In the genomic region with DNA sequence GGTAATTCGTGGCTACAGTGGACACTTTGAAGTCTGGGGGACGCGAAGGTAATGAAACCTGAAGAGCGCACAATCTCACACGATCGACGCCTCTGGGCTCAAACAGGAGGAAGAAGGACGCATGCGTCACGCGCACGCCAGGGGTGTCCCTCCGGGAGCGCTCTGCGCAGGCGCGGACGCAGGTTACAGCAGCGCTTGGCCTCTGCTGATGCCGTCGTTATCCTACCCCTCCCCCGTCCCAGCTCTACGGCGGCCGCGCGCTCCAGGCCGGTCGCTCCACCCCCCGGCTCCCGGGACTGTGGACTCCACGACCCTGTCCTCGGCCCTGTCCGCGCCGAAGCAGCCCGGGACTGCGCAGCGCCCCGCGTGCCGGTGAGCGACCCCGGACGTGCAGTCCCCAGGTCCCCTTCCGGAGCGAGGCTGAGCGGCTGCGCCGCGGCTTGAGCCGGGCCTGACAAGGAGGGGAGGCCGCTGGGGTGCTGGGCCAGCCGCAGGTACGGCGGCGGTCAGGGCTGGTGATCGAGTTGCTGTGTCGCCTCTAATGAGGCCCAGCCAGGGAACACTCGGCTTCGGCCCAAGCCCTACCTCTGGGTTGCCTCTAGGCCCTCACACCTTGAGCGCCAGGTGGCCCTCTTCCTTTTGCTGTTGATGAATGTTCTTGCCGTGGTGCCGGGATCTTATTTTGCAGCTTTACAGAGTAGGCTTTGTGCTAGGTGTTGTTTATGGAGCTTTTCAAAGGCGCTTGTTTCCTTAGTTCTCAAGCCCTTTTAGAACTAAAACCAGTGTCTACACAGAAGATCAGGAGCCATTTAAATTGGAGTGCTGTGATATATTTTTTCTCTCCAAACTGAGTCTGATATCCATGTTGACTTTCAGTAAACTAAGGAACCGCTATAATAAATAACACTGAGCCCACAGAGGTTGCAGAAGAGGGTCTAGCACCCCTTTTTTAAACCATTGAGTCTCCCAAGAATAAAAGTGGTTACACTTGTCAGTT, we compare ENCODE assay signal across 8 cellular contexts. TPM values are rescaled to one million over a fixed set of nuclear protein-coding genes. Genes with fewer than 3 reads are reported as not detected.
A peak's percentile ranks its signal among the peaks of the same experiment; 100 is the strongest.
DNase-seq lines count a peak whose midpoint lies in the region; ATAC-seq and TF ChIP-seq lines count a peak whose summit lies in the region.

A gene (plus strand): TSS at position 241 of the 997 bp plus-strand sequence. CDS start 3,517 bp downstream, outside the sequence.

- peaks cover 21% of the 10 kb centered on the region for H3K4me1 Mint-ChIP-seq in HFFc6 (ENCODE audit: low read depth)

- TF ChIP-seq CTCF in HFFc6 (IDR thresholded peaks at IDR 0.05), result peak; percentile 29

- H3K4me3 Mint-ChIP-seq in HFFc6, result peak within 1 kb of the TSS; percentile 96

- peak within 1 kb of the TSS; percentile 93 for H3K27ac Mint-ChIP-seq in HFFc6
- H3K27ac Mint-ChIP-seq in activated naive CD4-positive, alpha-beta T cell treated with anti-CD3 and anti-CD28 coated beads, Interleukin-2, amount 50 U/mL, for 72 hours, result peak within 1 kb of the TSS; percentile 95 to 98

- H3K27me3 Mint-ChIP-seq in HFFc6 (ENCODE audit: insufficient read depth), result peaks cover 4% of the 10 kb centered on the region

- ATAC-seq in SK-N-SH treated with all-trans-retinoic acid at 6 μM for 48 hours, result peak; percentile 95
- peak; percentile 91 to 96 for ATAC-seq in activated naive CD4-positive, alpha-beta T cell treated with anti-CD3 and anti-CD28 coated beads, Interleukin-2, amount 50 U/mL, for 72 hours

- no peaks in the 10 kb centered on the region for H3K9me3 Mint-ChIP-seq in HFFc6
- no peaks in the 10 kb centered on the region for H3K9me3 Mint-ChIP-seq in activated naive CD4-positive, alpha-beta T cell treated with anti-CD3 and anti-CD28 coated beads, Interleukin-2, amount 50 U/mL, for 72 hours

- peak within 1 kb of the TSS; percentile 95 for H3K4me3 ChIP-seq in GM08714 (ENCODE audit: low read length)

- H3K36me3 Mint-ChIP-seq in HFFc6 (ENCODE audit: low read depth), result no peaks in the 10 kb centered on the region
- peaks cover 15 to 27% of the 10 kb centered on the region in 2 donors for H3K36me3 Mint-ChIP-seq in activated naive CD4-positive, alpha-beta T cell treated with anti-CD3 and anti-CD28 coated beads, Interleukin-2, amount 50 U/mL, for 72 hours

- H3K27ac ChIP-seq in temporal lobe (ENCODE audit: low read depth, low read length), result peak within 1 kb of the TSS; percentile 65

- DNase-seq in HFFc6 (peak; percentile 88), NAMALWA (ENCODE audit: low spot score) (peak; percentile 99), glomerular endothelial cell (ENCODE audit: extremely low read depth, low read depth, low spot score) (peak; percentile 77), occipital lobe (lab: John Stamatoyannopoulos, UW) (peak; percentile 91)
- peak; percentile 93 to 96 for DNase-seq in activated naive CD4-positive, alpha-beta T cell treated with anti-CD3 and anti-CD28 coated beads, Interleukin-2, amount 50 U/mL, for 72 hours (ENCODE audit: low spot score in 2 of 2)

TF ChIP-seq in SK-N-SH treated with all-trans-retinoic acid at 6 μM for 48 hours, 23 proteins besides CTCF, POLR2A, EP300 and RAD21 (continues in another document):
- TF ChIP-seq, protein P1, sequence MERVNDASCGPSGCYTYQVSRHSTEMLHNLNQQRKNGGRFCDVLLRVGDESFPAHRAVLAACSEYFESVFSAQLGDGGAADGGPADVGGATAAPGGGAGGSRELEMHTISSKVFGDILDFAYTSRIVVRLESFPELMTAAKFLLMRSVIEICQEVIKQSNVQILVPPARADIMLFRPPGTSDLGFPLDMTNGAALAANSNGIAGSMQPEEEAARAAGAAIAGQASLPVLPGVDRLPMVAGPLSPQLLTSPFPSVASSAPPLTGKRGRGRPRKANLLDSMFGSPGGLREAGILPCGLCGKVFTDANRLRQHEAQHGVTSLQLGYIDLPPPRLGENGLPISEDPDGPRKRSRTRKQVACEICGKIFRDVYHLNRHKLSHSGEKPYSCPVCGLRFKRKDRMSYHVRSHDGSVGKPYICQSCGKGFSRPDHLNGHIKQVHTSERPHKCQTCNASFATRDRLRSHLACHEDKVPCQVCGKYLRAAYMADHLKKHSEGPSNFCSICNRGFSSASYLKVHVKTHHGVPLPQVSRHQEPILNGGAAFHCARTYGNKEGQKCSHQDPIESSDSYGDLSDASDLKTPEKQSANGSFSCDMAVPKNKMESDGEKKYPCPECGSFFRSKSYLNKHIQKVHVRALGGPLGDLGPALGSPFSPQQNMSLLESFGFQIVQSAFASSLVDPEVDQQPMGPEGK (CRISPR knock-in tag; IDR thresholded peaks at IDR 0.05; ENCODE audit: borderline replicate concordance), result no peak
- TF ChIP-seq BACH2 (CRISPR knock-in tag; IDR thresholded peaks at IDR 0.05; ENCODE audit: borderline replicate concordance) (no peak), SNAI2 (CRISPR knock-in tag; IDR thresholded peaks at IDR 0.05) (no peak), PPARA (CRISPR knock-in tag; IDR thresholded peaks at IDR 0.05; ENCODE audit: borderline replicate concordance) (no peak), OSR1 (CRISPR knock-in tag; IDR thresholded peaks at IDR 0.05) (no peak), ZC3H10 (CRISPR knock-in tag; IDR thresholded peaks at IDR 0.05) (no peak), ZNF8 (CRISPR knock-in tag; IDR thresholded peaks at IDR 0.05) (no peak), ESRRG (CRISPR knock-in tag; IDR thresholded peaks at IDR 0.05) (no peak), ISL1 (CRISPR knock-in tag; IDR thresholded peaks at IDR 0.05) (no peak), TCF4 (CRISPR knock-in tag; IDR thresholded peaks at IDR 0.05; ENCODE audit: borderline replicate concordance) (no peak; the same call in 1 of the 2 replicates), ZFP3 (CRISPR knock-in tag; IDR thresholded peaks at IDR 0.05) (peak; percentile 76; the same call in 1 of the 2 replicates), TOX (CRISPR knock-in tag; IDR thresholded peaks at IDR 0.05; ENCODE audit: borderline replicate concordance) (no peak), ZFP30 (CRISPR knock-in tag; IDR thresholded peaks at IDR 0.05) (no peak), ZNF70 (CRISPR knock-in tag; IDR thresholded peaks at IDR 0.05) (no peak), CSDC2 (CRISPR knock-in tag; IDR thresholded peaks at IDR 0.05) (0 out of 2 replicates have a peak, but pooled peaks have one; percentile 49), ARNTL (CRISPR knock-in tag; IDR thresholded peaks at IDR 0.05; ENCODE audit: borderline replicate concordance, low read depth) (no peak)
- TF ChIP-seq, protein P2, sequence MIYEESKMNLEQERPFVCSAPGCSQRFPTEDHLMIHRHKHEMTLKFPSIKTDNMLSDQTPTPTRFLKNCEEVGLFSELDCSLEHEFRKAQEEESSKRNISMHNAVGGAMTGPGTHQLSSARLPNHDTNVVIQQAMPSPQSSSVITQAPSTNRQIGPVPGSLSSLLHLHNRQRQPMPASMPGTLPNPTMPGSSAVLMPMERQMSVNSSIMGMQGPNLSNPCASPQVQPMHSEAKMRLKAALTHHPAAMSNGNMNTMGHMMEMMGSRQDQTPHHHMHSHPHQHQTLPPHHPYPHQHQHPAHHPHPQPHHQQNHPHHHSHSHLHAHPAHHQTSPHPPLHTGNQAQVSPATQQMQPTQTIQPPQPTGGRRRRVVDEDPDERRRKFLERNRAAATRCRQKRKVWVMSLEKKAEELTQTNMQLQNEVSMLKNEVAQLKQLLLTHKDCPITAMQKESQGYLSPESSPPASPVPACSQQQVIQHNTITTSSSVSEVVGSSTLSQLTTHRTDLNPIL (CRISPR knock-in tag; IDR thresholded peaks at IDR 0.05; ENCODE audit: low read depth), result no peak
- TF ChIP-seq, protein P3, sequence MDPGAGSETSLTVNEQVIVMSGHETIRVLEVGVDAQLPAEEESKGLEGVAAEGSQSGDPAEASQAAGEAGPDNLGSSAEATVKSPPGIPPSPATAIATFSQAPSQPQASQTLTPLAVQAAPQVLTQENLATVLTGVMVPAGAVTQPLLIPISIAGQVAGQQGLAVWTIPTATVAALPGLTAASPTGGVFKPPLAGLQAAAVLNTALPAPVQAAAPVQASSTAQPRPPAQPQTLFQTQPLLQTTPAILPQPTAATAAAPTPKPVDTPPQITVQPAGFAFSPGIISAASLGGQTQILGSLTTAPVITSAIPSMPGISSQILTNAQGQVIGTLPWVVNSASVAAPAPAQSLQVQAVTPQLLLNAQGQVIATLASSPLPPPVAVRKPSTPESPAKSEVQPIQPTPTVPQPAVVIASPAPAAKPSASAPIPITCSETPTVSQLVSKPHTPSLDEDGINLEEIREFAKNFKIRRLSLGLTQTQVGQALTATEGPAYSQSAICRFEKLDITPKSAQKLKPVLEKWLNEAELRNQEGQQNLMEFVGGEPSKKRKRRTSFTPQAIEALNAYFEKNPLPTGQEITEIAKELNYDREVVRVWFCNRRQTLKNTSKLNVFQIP (CRISPR knock-in tag; IDR thresholded peaks at IDR 0.05; ENCODE audit: borderline replicate concordance, low read depth), result peak; percentile 72; the same call in 1 of the 2 replicates
- TF ChIP-seq, protein P4, sequence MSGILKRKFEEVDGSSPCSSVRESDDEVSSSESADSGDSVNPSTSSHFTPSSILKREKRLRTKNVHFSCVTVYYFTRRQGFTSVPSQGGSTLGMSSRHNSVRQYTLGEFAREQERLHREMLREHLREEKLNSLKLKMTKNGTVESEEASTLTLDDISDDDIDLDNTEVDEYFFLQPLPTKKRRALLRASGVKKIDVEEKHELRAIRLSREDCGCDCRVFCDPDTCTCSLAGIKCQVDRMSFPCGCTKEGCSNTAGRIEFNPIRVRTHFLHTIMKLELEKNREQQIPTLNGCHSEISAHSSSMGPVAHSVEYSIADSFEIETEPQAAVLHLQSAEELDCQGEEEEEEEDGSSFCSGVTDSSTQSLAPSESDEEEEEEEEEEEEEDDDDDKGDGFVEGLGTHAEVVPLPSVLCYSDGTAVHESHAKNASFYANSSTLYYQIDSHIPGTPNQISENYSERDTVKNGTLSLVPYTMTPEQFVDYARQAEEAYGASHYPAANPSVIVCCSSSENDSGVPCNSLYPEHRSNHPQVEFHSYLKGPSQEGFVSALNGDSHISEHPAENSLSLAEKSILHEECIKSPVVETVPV (CRISPR knock-in tag; IDR thresholded peaks at IDR 0.05), result no peak

RNA-seq across cellular contexts. Expression of the gene that starts here (rescaled TPM):
- 10 to 100 TPM; 34.6 to 47.0 (median 42.7) TPM for total RNA-seq in HFFc6 (2021; fragmentation: NEBNext Ultra II Directional; extraction: Animal tissue kit (Norgen Biotek cat#: 25700))
- 10 to 100 TPM; 18.4 to 27.2 TPM for total RNA-seq in activated naive CD4-positive, alpha-beta T cell treated with anti-CD3 and anti-CD28 coated beads, Interleukin-2, amount 50 U/mL, for 72 hours
- total RNA-seq in glomerular endothelial cell (42.5 and 44.9 TPM in 2 replicates), occipital lobe (78.8 TPM), temporal lobe (31.2 TPM)

Comparison
In these comparisons a context has a peak if more than half of its experiments do, and no peak if none do; other contexts are left out.
1. Peak in every context shown above with its lines: DNase-seq, ATAC-seq, H3K4me3 ChIP-seq and H3K27ac ChIP-seq.